1 cellular context compared by ENCODE assay signal in genomic region chr1:30658014-30658336, GRCh38.
TF ChIP-seq lines count a peak whose summit lies in the region.

No MANE protein-coding gene starts in this region.

TF ChIP-seq in H1, 55 proteins besides CTCF, POLR2A, EP300 and RAD21 (continued from another document):
- TF ChIP-seq E2F6 (IDR thresholded peaks at IDR 0.05) = no peak
- no peak for TF ChIP-seq ZNF274 (IDR thresholded peaks at IDR 0.05; ENCODE audit: borderline replicate concordance, extremely low read depth, low read length)
- TF ChIP-seq USF2 (IDR thresholded peaks at IDR 0.05; ENCODE audit: low read length) = no peak
- no peak for TF ChIP-seq EGR1 (IDR thresholded peaks at IDR 0.05; ENCODE audit: borderline replicate concordance, low read depth, low read length)
- TF ChIP-seq MAX (IDR thresholded peaks at IDR 0.05) = no peak
- no peak for TF ChIP-seq TAF7 (optimal IDR thresholded peaks at IDR 0.05; ENCODE audit: borderline replicate concordance, low read depth, low read length)
TF ChIP-seq in H1: peak in this region for 0.
